8 cellular contexts compared by ENCODE assay signal in genomic region chr3:184335291-184335660, GRCh38. TPM values are rescaled to one million over a fixed set of nuclear protein-coding genes. Genes with fewer than 3 reads are reported as not detected.
DNase-seq lines count a peak whose midpoint lies in the region; ATAC-seq and TF ChIP-seq lines count a peak whose summit lies in the region.

No MANE protein-coding gene starts in this region.

- peak overlapping the region; percentile 63 for H3K4me3 ChIP-seq in CD8-positive, alpha-beta T cell (ENCODE audit: low read depth, low read length)
- H3K4me3 ChIP-seq in left lung (peak overlapping the region in 1 of 2 donors; percentile 84), tibial nerve (peak overlapping the region; percentile 63 to 98 (median 89))

- no peak for TF ChIP-seq POLR2A in tibial nerve (IDR thresholded peaks at IDR 0.05)

- peak overlapping the region; percentile 81 for H3K27ac ChIP-seq in CD8-positive, alpha-beta T cell (ENCODE audit: low read depth, low read length)
- peak overlapping the region; percentile 89 to 90 for H3K27ac ChIP-seq in left lung
- peak overlapping the region; percentile 94 to 100 (median 98) for H3K27ac ChIP-seq in tibial nerve

- peaks cover 52% of the 10 kb centered on the region for H3K36me3 Mint-ChIP-seq in CD8-positive, alpha-beta T cell
- peaks cover 50% of the 10 kb centered on the region for H3K36me3 Mint-ChIP-seq in activated T-helper 2 cell treated with anti-CD3 and anti-CD28 coated beads, Interferon-gamma antibody, Interleukin-2, Interleukin-4, amounts not matched to agents 10 μg/mL and 5 μg/mL and 100 μg/mL, durations not matched to agents 14 hours and 24 hours and 36 hours (ENCODE audit: low read depth)

- H3K4me1 Mint-ChIP-seq in CD8-positive, alpha-beta T cell (ENCODE audit: low read depth), result peaks cover 25% of the 10 kb centered on the region
- peaks cover 50% of the 10 kb centered on the region for H3K4me1 Mint-ChIP-seq in activated T-helper 2 cell treated with anti-CD3 and anti-CD28 coated beads, Interferon-gamma antibody, Interleukin-2, Interleukin-4, amounts not matched to agents 10 μg/mL and 5 μg/mL and 100 μg/mL, durations not matched to agents 14 hours and 24 hours and 36 hours (ENCODE audit: low read depth)

- no peaks in the 10 kb centered on the region for H3K9me3 ChIP-seq in CD8-positive, alpha-beta T cell (ENCODE audit: low read length)
- H3K9me3 ChIP-seq in left lung (no peaks in the 10 kb centered on the region), tibial nerve (no peaks in the 10 kb centered on the region)

- no peaks in the 10 kb centered on the region for H3K27me3 ChIP-seq in CD8-positive, alpha-beta T cell (ENCODE audit: insufficient read depth, low read length)
- H3K27me3 ChIP-seq in left lung (no peaks in the 10 kb centered on the region), tibial nerve (no peaks in the 10 kb centered on the region)

- H3K36me3 ChIP-seq in CD8-positive, alpha-beta T cell (ENCODE audit: insufficient read depth, low read length), result peaks cover 31% of the 10 kb centered on the region
- H3K36me3 ChIP-seq in left lung (peaks cover 18 to 52% of the 10 kb centered on the region in 2 donors), tibial nerve (peaks cover 0 to 49% (median 29%) of the 10 kb centered on the region in 3 donors)

- DNase-seq in CD8-positive, alpha-beta T cell, result no peak
- no peak for DNase-seq in activated T-helper 2 cell treated with anti-CD3 and anti-CD28 coated beads, Interferon-gamma antibody, Interleukin-2, Interleukin-4, amounts not matched to agents 10 μg/mL and 5 μg/mL and 100 μg/mL, durations not matched to agents 14 hours and 24 hours and 36 hours (ENCODE audit: low spot score)
- DNase-seq in left lung (no peak), tibial nerve (ENCODE audit: low spot score in 2 of 2) (no peak), GM10266 (ENCODE audit: extremely low spot score) (no peak), COR-L47 (lab: John Stamatoyannopoulos, UW) (no peak), DMS79 (lab: John Stamatoyannopoulos, UW) (no peak)

- no peaks in the 10 kb centered on the region for H3K27me3 Mint-ChIP-seq in CD8-positive, alpha-beta T cell (ENCODE audit: low read depth)
- no peaks in the 10 kb centered on the region for H3K27me3 Mint-ChIP-seq in activated T-helper 2 cell treated with anti-CD3 and anti-CD28 coated beads, Interferon-gamma antibody, Interleukin-2, Interleukin-4, amounts not matched to agents 10 μg/mL and 5 μg/mL and 100 μg/mL, durations not matched to agents 14 hours and 24 hours and 36 hours (ENCODE audit: low read depth)

- CTCF ChIA-PET in CD8-positive, alpha-beta T cell (lab: Charles Lee), result no interaction called here

- POLR2A ChIA-PET in CD8-positive, alpha-beta T cell (lab: Charles Lee), result no interaction called here

- peak; percentile 2 for ATAC-seq in CD8-positive, alpha-beta T cell
- ATAC-seq in HG03045 (IDR thresholded peaks at IDR 0.05; ENCODE audit: unreplicated experiment), result peak; percentile 30
- ATAC-seq in left lung, result peak; percentile 1

- intact Hi-C loops in CD8-positive, alpha-beta T cell (cut with DNase I, micrococcal nuclease), result loop anchor here (1.0 to 10.0 kb wide), 7 partner anchors 20 to 1540 kb away; partner anchors contain the start of genes PSMD2 (in 2 of the 2), AP2M1 (in 1 of the 2), ATP11B (in 1 of the 2) and CLCN2 (in 1 of the 2)
- intact Hi-C loops in activated T-helper 2 cell treated with anti-CD3 and anti-CD28 coated beads, Interferon-gamma antibody, Interleukin-2, Interleukin-4, amounts not matched to agents 10 μg/mL and 5 μg/mL and 100 μg/mL, durations not matched to agents 14 hours and 24 hours and 36 hours (cut with micrococcal nuclease), result loop anchor here (2.0 kb wide), 2 partner anchors 20 to 36 kb away; partner anchors contain the start of genes EIF4G1 and PSMD2
- intact Hi-C loops in left lung (cut with DNase I), result no loop called here

- TF ChIP-seq EP300 in tibial nerve (IDR thresholded peaks at IDR 0.05), result no peak

- peak overlapping the region; percentile 90 for H3K4me3 Mint-ChIP-seq in CD8-positive, alpha-beta T cell
- H3K4me3 Mint-ChIP-seq in activated T-helper 2 cell treated with anti-CD3 and anti-CD28 coated beads, Interferon-gamma antibody, Interleukin-2, Interleukin-4, amounts not matched to agents 10 μg/mL and 5 μg/mL and 100 μg/mL, durations not matched to agents 14 hours and 24 hours and 36 hours (ENCODE audit: low read depth), result peak overlapping the region; percentile 64

- WGBS in tibial nerve, 2 donors, result 58 to 62% methylated on average over 4 of the region's 4 CpGs

- H3K9me3 Mint-ChIP-seq in CD8-positive, alpha-beta T cell, result no peaks in the 10 kb centered on the region
- H3K9me3 Mint-ChIP-seq in activated T-helper 2 cell treated with anti-CD3 and anti-CD28 coated beads, Interferon-gamma antibody, Interleukin-2, Interleukin-4, amounts not matched to agents 10 μg/mL and 5 μg/mL and 100 μg/mL, durations not matched to agents 14 hours and 24 hours and 36 hours, result no peaks in the 10 kb centered on the region

- peaks cover 16% of the 10 kb centered on the region for H3K4me1 ChIP-seq in CD8-positive, alpha-beta T cell (ENCODE audit: insufficient read depth, low read length)
- H3K4me1 ChIP-seq in left lung (peaks cover 19 to 67% of the 10 kb centered on the region in 2 donors), tibial nerve (peaks cover 0 to 34% (median 23%) of the 10 kb centered on the region in 4 donors)

- no peak for TF ChIP-seq CTCF in CD8-positive, alpha-beta T cell (IDR thresholded peaks at IDR 0.05)
- TF ChIP-seq CTCF in left lung (IDR thresholded peaks at IDR 0.05) (no peak), tibial nerve (IDR thresholded peaks at IDR 0.05) (no peak), GM10266 (IDR thresholded peaks at IDR 0.05; ENCODE audit: control insufficient read depth, insufficient read depth, low read depth, missing control alignments) (no peak)

- peak overlapping the region; percentile 96 for H3K27ac Mint-ChIP-seq in CD8-positive, alpha-beta T cell
- peak overlapping the region; percentile 86 for H3K27ac Mint-ChIP-seq in activated T-helper 2 cell treated with anti-CD3 and anti-CD28 coated beads, Interferon-gamma antibody, Interleukin-2, Interleukin-4, amounts not matched to agents 10 μg/mL and 5 μg/mL and 100 μg/mL, durations not matched to agents 14 hours and 24 hours and 36 hours

RNA-seq across cellular contexts. Expression of gene FAM131A, which starts 2.1 kb away (rescaled TPM):
- 10 to 100 TPM in 1 of 2 experiments, 1 to 10 TPM in 1; 9.8 to 11.1 TPM for total RNA-seq in CD8-positive, alpha-beta T cell
- 12.6 and 13.9 TPM in 2 replicates for total RNA-seq in activated T-helper 2 cell treated with anti-CD3 and anti-CD28 coated beads, Interferon-gamma antibody, Interleukin-2, Interleukin-4, amounts not matched to agents 10 μg/mL and 5 μg/mL and 100 μg/mL, durations not matched to agents 14 hours and 24 hours and 36 hours
- total RNA-seq in left lung (10 to 100 TPM; 14.7 to 19.2 TPM), tibial nerve (10 to 100 TPM; 35.0 to 45.3 (median 39.6) TPM)

RNA-seq across cellular contexts. Expression of gene EIF4G1, which starts 20.9 kb away (rescaled TPM):
- total RNA-seq in CD8-positive, alpha-beta T cell, result 100 to 1,000 TPM; 220 to 235 TPM
- total RNA-seq in activated T-helper 2 cell treated with anti-CD3 and anti-CD28 coated beads, Interferon-gamma antibody, Interleukin-2, Interleukin-4, amounts not matched to agents 10 μg/mL and 5 μg/mL and 100 μg/mL, durations not matched to agents 14 hours and 24 hours and 36 hours, result 624 and 628 TPM in 2 replicates
- 100 to 1,000 TPM; 336 to 406 TPM for total RNA-seq in left lung
- total RNA-seq in tibial nerve, result 100 to 1,000 TPM; 173 to 248 (median 192) TPM

RNA-seq across cellular contexts. Expression of gene CLCN2, which starts 26.1 kb away (rescaled TPM):
- total RNA-seq in CD8-positive, alpha-beta T cell, result 1 to 10 TPM; 2.7 to 3.9 TPM
- total RNA-seq in activated T-helper 2 cell treated with anti-CD3 and anti-CD28 coated beads, Interferon-gamma antibody, Interleukin-2, Interleukin-4, amounts not matched to agents 10 μg/mL and 5 μg/mL and 100 μg/mL, durations not matched to agents 14 hours and 24 hours and 36 hours, result 6.9 and 9.6 TPM in 2 replicates
- 1 to 10 TPM; 4.4 to 5.6 TPM for total RNA-seq in left lung
- 10 to 100 TPM; 51.3 to 86.3 (median 54.9) TPM for total RNA-seq in tibial nerve

RNA-seq across cellular contexts. Expression of gene POLR2H, which starts 26.2 kb away (rescaled TPM):
- total RNA-seq in CD8-positive, alpha-beta T cell, result 10 to 100 TPM; 15.6 to 18.4 TPM
- total RNA-seq in activated T-helper 2 cell treated with anti-CD3 and anti-CD28 coated beads, Interferon-gamma antibody, Interleukin-2, Interleukin-4, amounts not matched to agents 10 μg/mL and 5 μg/mL and 100 μg/mL, durations not matched to agents 14 hours and 24 hours and 36 hours, result 150 and 155 TPM in 2 replicates
- total RNA-seq in left lung (10 to 100 TPM; 54.7 to 71.3 TPM), tibial nerve (100 to 1,000 TPM in 1 of 4 donors, 10 to 100 TPM in 3; 65.1 to 181 (median 95.3) TPM)

RNA-seq across cellular contexts. Expression of gene PSMD2, which starts 36.2 kb away (rescaled TPM):
- 100 to 1,000 TPM; 168 to 174 TPM for total RNA-seq in CD8-positive, alpha-beta T cell
- 268 and 275 TPM in 2 replicates for total RNA-seq in activated T-helper 2 cell treated with anti-CD3 and anti-CD28 coated beads, Interferon-gamma antibody, Interleukin-2, Interleukin-4, amounts not matched to agents 10 μg/mL and 5 μg/mL and 100 μg/mL, durations not matched to agents 14 hours and 24 hours and 36 hours
- 100 to 1,000 TPM; 195 to 263 TPM for total RNA-seq in left lung
- total RNA-seq in tibial nerve, result 100 to 1,000 TPM; 122 to 226 (median 152) TPM

Comparison
In these comparisons a context has a peak if more than half of its experiments do, and no peak if none do; other contexts are left out.
1. intact Hi-C loops: an anchor here in CD8-positive, alpha-beta T cell (1.0 to 10.0 kb wide) and activated T-helper 2 cell treated with anti-CD3 and anti-CD28 coated beads, Interferon-gamma antibody, Interleukin-2, Interleukin-4, amounts not matched to agents 10 μg/mL and 5 μg/mL and 100 μg/mL, durations not matched to agents 14 hours and 24 hours and 36 hours (2.0 kb wide); none called in left lung.